In genomic region chr18:78101091-78101490, GRCh38 we compare ENCODE assay signal across 26 cellular contexts.
"Had no signal": no experiment of that assay in that cellular context is flagged by ENCODE, and none has a peak within 500 bp of the region (broad histone marks: within the 10 kb centered on the region; RNA-seq: fewer than 3 reads in every experiment).

No MANE protein-coding gene starts in this region.

- DNase-seq: stimulated activated CD4-positive, alpha-beta T cell treated with anti-CD3 and anti-CD28 coated beads, Interleukin-2, amount 100 ng/mL, for 48 hours; stimulated activated CD4-positive, alpha-beta T cell treated with anti-CD3 and anti-CD28 coated beads, Interleukin-4, amount 100 ng/mL, for 1 hour; stimulated activated CD4-positive, alpha-beta T cell treated with anti-CD3 and anti-CD28 coated beads, Interleukin-4, amount 100 ng/mL, for 24 hours; stimulated activated CD4-positive, alpha-beta T cell treated with anti-CD3 and anti-CD28 coated beads, Interleukin-4, amount 100 ng/mL, for 4 hours; stimulated activated CD8-positive, alpha-beta memory T cell treated with anti-CD3 and anti-CD28 coated beads, Interleukin-4, amount 100 ng/mL, for 48 hours; stimulated activated naive B cell treated with anti-CD40 and anti-IgM and Interleukin-4, amounts not matched to agents 10 μg/mL and 1 μg/mL and 100 μg/mL, for 72 hours; stimulated activated naive CD4-positive, alpha-beta T cell; stimulated activated naive CD4-positive, alpha-beta T cell treated with Interleukin-2 at 50 U/mL for 16 hours; stimulated activated naive CD8-positive, alpha-beta T cell treated with anti-CD3 and anti-CD28 coated beads, Interleukin-15, amount 100 ng/mL, for 72 hours; stimulated activated naive CD8-positive, alpha-beta T cell treated with anti-CD3 and anti-CD28 coated beads, Interleukin-15, Interleukin-2, amounts not matched to agents 100 U/mL and 50 U/mL, for 24 hours; stomach; substantia nigra; testis; thyroid gland; tibial artery; transverse colon; trophoblast cell; upper lobe of right lung; uterus had no signal

- ATAC-seq: stimulated activated effector memory CD8-positive, alpha-beta T cell treated with anti-CD3 and anti-CD28 coated beads, Interleukin-12 subunit alpha, Interleukin-12 subunit beta, amount 100 ng/mL, for 72 hours; stimulated activated memory B cell treated with anti-CD40 and anti-IgM and Interleukin-4, amounts not matched to agents 10 μg/mL and 1 μg/mL and 100 μg/mL, for 72 hours; stimulated activated naive B cell treated with anti-CD40 and anti-IgM and Interleukin-4, amounts not matched to agents 10 μg/mL and 1 μg/mL and 100 μg/mL, for 72 hours; stimulated activated naive CD8-positive, alpha-beta T cell treated with anti-CD3 and anti-CD28 coated beads, Interleukin-15, amount 100 ng/mL, for 72 hours; stimulated activated naive CD8-positive, alpha-beta T cell treated with anti-CD3 and anti-CD28 coated beads, Interleukin-15, Interleukin-2, amounts not matched to agents 100 U/mL and 50 U/mL, for 24 hours; upper lobe of right lung had no signal

- H3K36me3 ChIP-seq: stomach, suprapubic skin, thoracic aorta, thyroid gland, tibial artery, tibial nerve, transverse colon, upper lobe of left lung, upper lobe of right lung, uterus, vagina had no signal

- H3K27ac ChIP-seq: stomach, suprapubic skin, testis, thoracic aorta, thyroid gland, tibial artery, tibial nerve, transverse colon, upper lobe of left lung, upper lobe of right lung, uterus, vagina had no signal

- H3K27me3 ChIP-seq: stomach, suprapubic skin, testis, thyroid gland, tibial artery, tibial nerve, transverse colon, upper lobe of left lung, upper lobe of right lung, uterus, vagina had no signal

- H3K4me3 ChIP-seq: stomach, suprapubic skin, testis, thoracic aorta, thyroid gland, tibial artery, tibial nerve, transverse colon, upper lobe of left lung, upper lobe of right lung, uterus, vagina had no signal

- H3K9me3 ChIP-seq: suprapubic skin, testis, thoracic aorta, thyroid gland, tibial artery, tibial nerve, transverse colon, upper lobe of right lung, uterus, vagina had no signal

- H3K4me1 ChIP-seq: stomach, suprapubic skin, testis, thyroid gland, tibial artery, tibial nerve, transverse colon, upper lobe of right lung, uterus, vagina had no signal
